21 cellular contexts compared by ENCODE assay signal in genomic region chr9:133794006-133794760, GRCh38. TPM values are rescaled to one million over a fixed set of nuclear protein-coding genes. Genes with fewer than 3 reads are reported as not detected.
DNase-seq lines count a peak whose midpoint lies in the region; ATAC-seq, FAIRE-seq and TF ChIP-seq lines count a peak whose summit lies in the region.
"Had no signal": no experiment of that assay in that cellular context is flagged by ENCODE, and none has a peak within 500 bp of the region (broad histone marks: within the 10 kb centered on the region; RNA-seq: fewer than 3 reads in every experiment).

No MANE protein-coding gene starts in this region.

- in situ Hi-C loops in brain microvascular endothelial cell (cut with HindIII; ENCODE audit: low pct_ligation_motif_present, low sequenced_read_pairs) = no loop called here

- H3K4me2 ChIP-seq in BLaER1 treated with 17β-estradiol and CSF1 and Interleukin-3, amounts not matched to agents 10 nM and 100 nM = peak overlapping the region; percentile 64 to 84 (median 76)
- H3K4me2 ChIP-seq in osteoblast (ENCODE audit: insufficient read depth, low read length) = no peak overlapping the region

- peaks cover 0 to 11% (median 0%) of the 10 kb centered on the region in 11 experiments; a peak in 7 of 22 replicates for H3K27me3 ChIP-seq in BLaER1 treated with 17β-estradiol and CSF1 and Interleukin-3, amounts not matched to agents 10 nM and 100 nM
- no peaks in the 10 kb centered on the region for H3K27me3 ChIP-seq in WERI-Rb-1 (ENCODE audit: insufficient read depth, low read depth, severe bottlenecking)
- no peaks in the 10 kb centered on the region for H3K27me3 ChIP-seq in osteoblast (ENCODE audit: insufficient read depth, low read length)
- H3K27me3 ChIP-seq in brain microvascular endothelial cell (replicated peaks) = no peaks in the 10 kb centered on the region
- H3K27me3 ChIP-seq: Peyer's patch, SJCRH30 had no signal

- H3K9me3 Mint-ChIP-seq in IgD-negative memory B cell = no peaks in the 10 kb centered on the region
- H3K9me3 Mint-ChIP-seq: CD4-positive, CD25-positive, alpha-beta regulatory T cell had no signal

- H3K27ac ChIP-seq in BLaER1 treated with 17β-estradiol and CSF1 and Interleukin-3, amounts not matched to agents 10 nM and 100 nM = no peak overlapping the region
- H3K27ac ChIP-seq in WERI-Rb-1 (peak overlapping the region; percentile 41), osteoblast (ENCODE audit: low read depth, low read length) (no peak overlapping the region), brain microvascular endothelial cell (no peak overlapping the region)
- H3K27ac ChIP-seq: SJCRH30 had no signal

- H3K4me1 ChIP-seq in BLaER1 treated with 17β-estradiol and CSF1 and Interleukin-3, amounts not matched to agents 10 nM and 100 nM = peaks cover 24 to 43% (median 36%) of the 10 kb centered on the region in 10 experiments
- peaks cover 3% of the 10 kb centered on the region for H3K4me1 ChIP-seq in osteoblast (ENCODE audit: insufficient read depth, low read length)

- no peaks in the 10 kb centered on the region for H3K27me3 Mint-ChIP-seq in IgD-negative memory B cell
- H3K27me3 Mint-ChIP-seq: CD4-positive, CD25-positive, alpha-beta regulatory T cell had no signal

- peak overlapping the region in 2 of 3 donors; percentile 82 to 88 for H3K27ac Mint-ChIP-seq in IgD-negative memory B cell
- H3K27ac Mint-ChIP-seq: CD4-positive, CD25-positive, alpha-beta regulatory T cell had no signal

- H4K20me1 ChIP-seq in BLaER1 treated with 17β-estradiol and CSF1 and Interleukin-3, amounts not matched to agents 10 nM and 100 nM = peaks cover 0 to 68% (median 31%) of the 10 kb centered on the region in 11 experiments; a peak in 18 of 22 replicates
- H4K20me1 ChIP-seq in osteoblast (ENCODE audit: insufficient read depth, low read length) = peaks cover 9% of the 10 kb centered on the region

- no peaks in the 10 kb centered on the region for H3K36me3 Mint-ChIP-seq in IgD-negative memory B cell
- H3K36me3 Mint-ChIP-seq: CD4-positive, CD25-positive, alpha-beta regulatory T cell had no signal

- H3K4me3 ChIP-seq in BLaER1 treated with 17β-estradiol and CSF1 and Interleukin-3, amounts not matched to agents 10 nM and 100 nM = no peak overlapping the region
- no peak overlapping the region for H3K4me3 ChIP-seq in WERI-Rb-1 (ENCODE audit: low read depth, low read length)
- no peak overlapping the region for H3K4me3 ChIP-seq in osteoblast (ENCODE audit: insufficient read depth, low read length)
- no peak overlapping the region for H3K4me3 ChIP-seq in brain microvascular endothelial cell (ENCODE audit: low read depth, low read length)
- H3K4me3 ChIP-seq: Peyer's patch, SJCRH30 had no signal

- peak overlapping the region in 1 of 11 experiments; percentile 21; a peak in 1 of 22 replicates for H3K9ac ChIP-seq in BLaER1 treated with 17β-estradiol and CSF1 and Interleukin-3, amounts not matched to agents 10 nM and 100 nM

- H3K4me3 Mint-ChIP-seq in IgD-negative memory B cell = peak overlapping the region; percentile 12 to 85 (median 67)
- H3K4me3 Mint-ChIP-seq: CD4-positive, CD25-positive, alpha-beta regulatory T cell had no signal

- no peak overlapping the region for H2AFZ ChIP-seq in osteoblast (ENCODE audit: low read length)

- no peak for FAIRE-seq in frontal cortex (lab: Jason Lieb, UNC)
- FAIRE-seq: A204.1 had no signal

- DNase-seq in WERI-Rb-1 (peak; percentile 57), osteoblast (ENCODE audit: insufficient read length, low spot score, missing footprints) (peak; percentile 80), frontal cortex (ENCODE audit: low spot score in 2 of 2) (no peak), HPDE6-E6E7 (ENCODE audit: extremely low spot score) (no peak), brain microvascular endothelial cell (no peak)
- DNase-seq: CD4-positive, CD25-positive, alpha-beta regulatory T cell; HCEC 1CT; Kasumi-1; NCI-H1048; NCI-H1436; NCI-H1930; NCI-H226; NCI-H774; NK-92 treated with Interleukin-12 subunit alpha and Interleukin-12 subunit beta, amount 100 ng/mL, for 24 hours; Peyer's patch had no signal

- H3K36me3 ChIP-seq in BLaER1 treated with 17β-estradiol and CSF1 and Interleukin-3, amounts not matched to agents 10 nM and 100 nM = peaks cover 0 to 40% (median 8%) of the 10 kb centered on the region in 11 experiments; a peak in 12 of 22 replicates
- peaks cover 38% of the 10 kb centered on the region for H3K36me3 ChIP-seq in WERI-Rb-1
- H3K36me3 ChIP-seq in osteoblast (ENCODE audit: insufficient read depth, low read length) = peaks cover 26% of the 10 kb centered on the region
- H3K36me3 ChIP-seq in brain microvascular endothelial cell (replicated peaks) = peaks cover 4% of the 10 kb centered on the region

- TF ChIP-seq CTCF in WERI-Rb-1 (IDR thresholded peaks at IDR 0.05; ENCODE audit: low read depth, low read length) (no peak), osteoblast (IDR thresholded peaks at IDR 0.05; ENCODE audit: extremely low read depth, low read depth, low read length) (no peak), brain microvascular endothelial cell (IDR thresholded peaks at IDR 0.05; ENCODE audit: low read depth, low read length, missing control alignments) (no peak)

- H3K79me2 ChIP-seq in osteoblast (ENCODE audit: insufficient read depth, low read length) = no peaks in the 10 kb centered on the region

- no peak for ATAC-seq in esophagus mucosa

- peaks cover 19 to 35% (median 31%) of the 10 kb centered on the region in 3 donors for H3K4me1 Mint-ChIP-seq in IgD-negative memory B cell

- H3K9me3 ChIP-seq in BLaER1 treated with 17β-estradiol and CSF1 and Interleukin-3, amounts not matched to agents 10 nM and 100 nM (replicated peaks in 1 of 11) = no peaks in the 10 kb centered on the region
- no peaks in the 10 kb centered on the region for H3K9me3 ChIP-seq in WERI-Rb-1 (ENCODE audit: severe bottlenecking)
- H3K9me3 ChIP-seq in osteoblast (ENCODE audit: low read depth, low read length) = no peaks in the 10 kb centered on the region
- H3K9me3 ChIP-seq: Peyer's patch, SJCRH30 had no signal

RNA-seq across cellular contexts. Expression of gene SARDH, which starts 56.0 kb away (rescaled TPM):
- 0.30 TPM for polyA plus RNA-seq in IgD-negative memory B cell
- total RNA-seq in osteoblast (5.4 and 10.9 TPM in 2 replicates), frontal cortex (1.6 TPM), esophagus mucosa (0.12 TPM)
- total RNA-seq: MCF 10A had no signal

Comparison
In these comparisons a context has a peak if more than half of its experiments do, and no peak if none do; other contexts are left out.
1. DNase-seq: peak in WERI-Rb-1 (single experiment) and osteoblast (single experiment); none in frontal cortex (0 of 2), HPDE6-E6E7 (single experiment) and brain microvascular endothelial cell (single experiment).